ENCODE assay signal across 13 cellular contexts in genomic region chr19:49820125-49820524, GRCh38. TPM values are rescaled to one million over a fixed set of nuclear protein-coding genes. Genes with fewer than 3 reads are reported as not detected.
DNase-seq lines count a peak whose midpoint lies in the region; ATAC-seq, FAIRE-seq and TF ChIP-seq lines count a peak whose summit lies in the region.
"Had no signal": no experiment of that assay in that cellular context is flagged by ENCODE, and none has a peak within 500 bp of the region (broad histone marks: within the 10 kb centered on the region; RNA-seq: fewer than 3 reads in every experiment).

No MANE protein-coding gene starts in this region.

- peaks cover 0 to 10% of the 10 kb centered on the region in 2 donors for H3K27me3 Mint-ChIP-seq in CD8-positive, alpha-beta memory T cell
- no peaks in the 10 kb centered on the region for H3K27me3 Mint-ChIP-seq in T-cell

- H3K4me3 ChIP-seq in CD8-positive, alpha-beta memory T cell (ENCODE audit: low read length): no peak overlapping the region
- H3K4me3 ChIP-seq in lung: no peak overlapping the region

- peak overlapping the region; percentile 38 for H3K27ac ChIP-seq in CD8-positive, alpha-beta memory T cell (ENCODE audit: low read depth, low read length)
- H3K27ac ChIP-seq in lung (ENCODE audit: low read depth in 1 of 2, low read length in 1 of 2): peak overlapping the region; percentile 45 to 79
- H3K27ac ChIP-seq: upper lobe of right lung had no signal

- POLR2A ChIA-PET in CD8-positive, alpha-beta memory T cell (lab: Charles Lee): no interaction called here
- POLR2A ChIA-PET in HEK293T (lab: Yijun Ruan, JAX) (interaction anchor here (3.2 kb wide), 1 partner anchor 30 kb away, joined by 14 read pairs; the partner anchor contains the start of gene PTOV1), T-cell (lab: Charles Lee) (interaction anchor here in 1 of 2 donors (0.7 kb wide), 1 partner anchor 228 kb away, joined by 5 read pairs; no protein-coding TSS in a partner anchor)

- DNase-seq in CD8-positive, alpha-beta memory T cell: no peak
- DNase-seq in HEK293T (ENCODE audit: extremely low spot score): no peak
- DNase-seq in T-cell: no peak
- DNase-seq in lung (ENCODE audit: low spot score): no peak
- DNase-seq in frontal cortex (ENCODE audit: low spot score in 2 of 2): no peak
- DNase-seq in HT-29 (ENCODE audit: low spot score): no peak
- no peak for DNase-seq in HCEC 1CT
- DNase-seq: activated CD4-positive, alpha-beta T cell treated with anti-CD3 and anti-CD28 coated beads for 1 hour; activated effector memory CD4-positive, alpha-beta T cell treated with anti-CD3 and anti-CD28 coated beads, Interleukin-2, amount 50 U/mL, for 16 hours; NCI-H1048; upper lobe of right lung had no signal

- H3K4me3 Mint-ChIP-seq in CD8-positive, alpha-beta memory T cell: peak overlapping the region; percentile 24 to 100 (median 62)
- peak overlapping the region; percentile 7 to 99 (median 25) for H3K4me3 Mint-ChIP-seq in T-cell

- peak overlapping the region in 2 of 8 donors; percentile 66 to 100 for H3K27ac Mint-ChIP-seq in CD8-positive, alpha-beta memory T cell
- H3K27ac Mint-ChIP-seq in T-cell: no peak overlapping the region

- H3K9me3 Mint-ChIP-seq in CD8-positive, alpha-beta memory T cell: no peaks in the 10 kb centered on the region
- H3K9me3 Mint-ChIP-seq in T-cell: no peaks in the 10 kb centered on the region

- ATAC-seq in T-cell (replicated peaks in 1 of 4) (no peak), lung (ENCODE audit: insufficient read depth, low FRiP score) (no peak), HG03280 (IDR thresholded peaks at IDR 0.05; ENCODE audit: unreplicated experiment) (no peak)
- ATAC-seq: upper lobe of right lung had no signal

- no peak for FAIRE-seq in frontal cortex (lab: Jason Lieb, UNC)
- FAIRE-seq: D721Med had no signal

- H3K4me1 Mint-ChIP-seq in CD8-positive, alpha-beta memory T cell: peaks cover 23 to 41% (median 35%) of the 10 kb centered on the region in 3 donors
- peaks cover 30 to 31% (median 31%) of the 10 kb centered on the region in 3 donors for H3K4me1 Mint-ChIP-seq in T-cell

- peaks cover 20% of the 10 kb centered on the region for H3K4me1 ChIP-seq in CD8-positive, alpha-beta memory T cell (ENCODE audit: insufficient read depth, low read length)
- H3K4me1 ChIP-seq in lung (ENCODE audit: control insufficient read depth in 2 of 2, insufficient read depth in 2 of 2, low read length in 2 of 2): peaks cover 0 to 4% of the 10 kb centered on the region in 2 donors

- WGBS in lung, 2 donors: 68 to 82% methylated on average over 10 of the region's 10 CpGs

- TF ChIP-seq CTCF in lung (IDR thresholded peaks at IDR 0.05; ENCODE audit: control extremely low read depth, extremely low read depth): no peak

- H3K36me3 Mint-ChIP-seq in CD8-positive, alpha-beta memory T cell: peaks cover 0 to 46% (median 3%) of the 10 kb centered on the region in 3 donors
- peaks cover 10% of the 10 kb centered on the region for H3K36me3 Mint-ChIP-seq in T-cell

- CTCF ChIA-PET in CD8-positive, alpha-beta memory T cell (lab: Charles Lee): no interaction called here
- CTCF ChIA-PET in HEK293T (lab: Yijun Ruan, JAX) (interaction anchor here (0.6 kb wide), 1 partner anchor 1735 kb away, joined by 3 read pairs; no protein-coding TSS in a partner anchor), T-cell (lab: Charles Lee) (no interaction called here)

- no peaks in the 10 kb centered on the region for H3K36me3 ChIP-seq in CD8-positive, alpha-beta memory T cell (ENCODE audit: insufficient read depth, low read length)
- H3K36me3 ChIP-seq in lung (ENCODE audit: control insufficient read depth in 2 of 2, insufficient read depth in 2 of 2, low read length in 2 of 2): peaks cover 0 to 10% of the 10 kb centered on the region in 2 donors

- no peaks in the 10 kb centered on the region for H3K9me3 ChIP-seq in CD8-positive, alpha-beta memory T cell (ENCODE audit: low read length)
- no peaks in the 10 kb centered on the region for H3K9me3 ChIP-seq in lung (ENCODE audit: control insufficient read depth in 2 of 2, insufficient read depth in 1 of 2, low read length in 1 of 2)
- H3K9me3 ChIP-seq: upper lobe of right lung had no signal

- no peaks in the 10 kb centered on the region for H3K27me3 ChIP-seq in CD8-positive, alpha-beta memory T cell (ENCODE audit: insufficient read depth, low read length, poor library complexity, severe bottlenecking)
- H3K27me3 ChIP-seq in lung (ENCODE audit: control insufficient read depth, insufficient read depth): no peaks in the 10 kb centered on the region
- H3K27me3 ChIP-seq: upper lobe of right lung had no signal

TF ChIP-seq in HEK293T, 16 proteins besides CTCF, POLR2A, EP300 and RAD21:
- TF ChIP-seq ZNF384 (IDR thresholded peaks at IDR 0.05) (no peak), FOXA1 (IDR thresholded peaks at IDR 0.05) (no peak), FOXM1 (IDR thresholded peaks at IDR 0.05; ENCODE audit: borderline replicate concordance) (no peak), BHLHE40 (IDR thresholded peaks at IDR 0.05; ENCODE audit: borderline replicate concordance) (no peak), HDGF (IDR thresholded peaks at IDR 0.05; ENCODE audit: borderline replicate concordance) (no peak), PKNOX1 (IDR thresholded peaks at IDR 0.05) (peak; percentile 58)

RNA-seq across cellular contexts. Expression of gene MED25, which starts 2.0 kb away (rescaled TPM):
- 10 to 100 TPM; 42.3 to 47.2 TPM for total RNA-seq in CD8-positive, alpha-beta memory T cell
- 23.7 TPM for polyA plus RNA-seq in CD8-positive, alpha-beta memory T cell
- 10 to 100 TPM; 46.0 to 64.1 (median 57.6) TPM for total RNA-seq in T-cell
- 10 to 100 TPM; 43.6 to 75.2 TPM for total RNA-seq in lung
- polyA plus RNA-seq in lung: 10 to 100 TPM; 42.6 to 52.6 TPM
- total RNA-seq in frontal cortex: 14.3 TPM
- 88.3 and 91.9 TPM in 2 replicates for total RNA-seq in HT-29 (2014; rRNA removed; shearing (Covaris generic))

RNA-seq across cellular contexts. Expression of gene FUZ, which starts 7.0 kb away (rescaled TPM):
- total RNA-seq in CD8-positive, alpha-beta memory T cell: 10 to 100 TPM; 26.1 to 30.1 TPM
- 4.5 TPM for polyA plus RNA-seq in CD8-positive, alpha-beta memory T cell
- total RNA-seq in T-cell (10 to 100 TPM; 12.8 to 31.2 (median 23.7) TPM), lung (10 to 100 TPM; 33.9 to 36.8 TPM), frontal cortex (17.5 TPM)
- polyA plus RNA-seq in lung: 10 to 100 TPM; 18.4 to 26.5 TPM
- 2.0 and 3.1 TPM in 2 replicates for total RNA-seq in HT-29 (2014; rRNA removed; shearing (Covaris generic))

RNA-seq across cellular contexts. Expression of gene PTOV1, which starts 30.8 kb away (rescaled TPM):
- total RNA-seq in CD8-positive, alpha-beta memory T cell: 10 to 100 TPM; 91.9 to 93.7 TPM
- polyA plus RNA-seq in CD8-positive, alpha-beta memory T cell: 47.7 TPM
- total RNA-seq in T-cell (100 to 1,000 TPM; 149 to 165 (median 156) TPM), lung (100 to 1,000 TPM in 1 of 2 donors, 10 to 100 TPM in 1; 77.4 to 115 TPM), frontal cortex (109 TPM)
- polyA plus RNA-seq in lung: 100 to 1,000 TPM in 1 of 2 donors, 10 to 100 TPM in 1; 62.9 to 101 TPM
- total RNA-seq in HT-29 (2014; rRNA removed; shearing (Covaris generic)): 188 and 218 TPM in 2 replicates

RNA-seq across cellular contexts. Expression of gene PNKP, which starts 47.3 kb away (rescaled TPM):
- 10 to 100 TPM; 91.6 to 98.7 TPM for total RNA-seq in CD8-positive, alpha-beta memory T cell
- polyA plus RNA-seq in CD8-positive, alpha-beta memory T cell: 28.4 TPM
- 100 to 1,000 TPM; 129 to 209 (median 193) TPM for total RNA-seq in T-cell
- total RNA-seq in lung: 100 to 1,000 TPM in 1 of 2 donors, 10 to 100 TPM in 1; 44.7 to 120 TPM
- 10 to 100 TPM; 53.3 to 75.1 TPM for polyA plus RNA-seq in lung
- 23.2 TPM for total RNA-seq in frontal cortex
- total RNA-seq in HT-29 (2014; rRNA removed; shearing (Covaris generic)): 215 and 243 TPM in 2 replicates

RNA-seq across cellular contexts. Expression of gene AP2A1, which starts 53.3 kb away (rescaled TPM):
- 10 to 100 TPM; 82.5 to 87.7 TPM for total RNA-seq in CD8-positive, alpha-beta memory T cell
- polyA plus RNA-seq in CD8-positive, alpha-beta memory T cell: 10.1 TPM
- total RNA-seq in T-cell (10 to 100 TPM; 49.6 to 64.8 (median 62.2) TPM), lung (10 to 100 TPM; 44.9 to 87.2 TPM), frontal cortex (50.5 TPM)
- 10 to 100 TPM; 31.5 to 64.0 TPM for polyA plus RNA-seq in lung
- total RNA-seq in HT-29 (2014; rRNA removed; shearing (Covaris generic)): 122 and 131 TPM in 2 replicates
